ENCODE assay signal across 13 cellular contexts in genomic region chr13:20923272-20923671, GRCh38.
"Had no signal": no experiment of that assay in that cellular context is flagged by ENCODE, and none has a peak within 500 bp of the region (broad histone marks: within the 10 kb centered on the region; RNA-seq: fewer than 3 reads in every experiment).

No MANE protein-coding gene starts in this region.

- ATAC-seq: activated CD8-positive, alpha-beta T cell treated with anti-CD3 and anti-CD28 coated beads, Interleukin-2, amount 10 ng/mL, durations not matched to agents 7 days and 5 days; left colon; stimulated activated memory B cell treated with anti-CD40 and anti-IgM and Interleukin-4, amounts not matched to agents 10 μg/mL and 1 μg/mL and 100 μg/mL, for 72 hours had no signal

- H3K4me1 Mint-ChIP-seq: activated CD4-positive, alpha-beta T cell treated with anti-CD3 and anti-CD28 coated beads, Interleukin-2, amount 10 ng/mL, durations not matched to agents 24 days and 14 days; memory B cell; stimulated activated memory B cell treated with anti-CD40 and anti-IgM and Interleukin-4, amounts not matched to agents 10 μg/mL and 1 μg/mL and 100 μg/mL, for 72 hours had no signal

- H3K27ac Mint-ChIP-seq: activated CD4-positive, alpha-beta T cell treated with anti-CD3 and anti-CD28 coated beads, Interleukin-2, amount 10 ng/mL, durations not matched to agents 24 days and 14 days; activated CD8-positive, alpha-beta T cell treated with anti-CD3 and anti-CD28 coated beads, Interleukin-2, amount 10 ng/mL, durations not matched to agents 7 days and 5 days; activated naive CD4-positive, alpha-beta T cell treated with anti-CD3 and anti-CD28 coated beads for 36 hours; activated T-helper 1 cell treated with anti-CD3 and anti-CD28 coated beads, Interleukin-12 subunit alpha, Interleukin-12 subunit beta, Interleukin-2, Interleukin-4 antibody, amounts not matched to agents 30 ng/mL and 10 ng/mL and 1 ng/mL, durations not matched to agents 14 hours and 24 hours and 36 hours; memory B cell; stimulated activated memory B cell treated with anti-CD40 and anti-IgM and Interleukin-4, amounts not matched to agents 10 μg/mL and 1 μg/mL and 100 μg/mL, for 72 hours had no signal

- H3K4me3 ChIP-seq: ascending aorta, breast epithelium, ovary had no signal

- H3K4me1 ChIP-seq: ascending aorta, breast epithelium had no signal

- H3K4me3 Mint-ChIP-seq: activated CD4-positive, alpha-beta T cell treated with anti-CD3 and anti-CD28 coated beads, Interleukin-2, amount 10 ng/mL, durations not matched to agents 24 days and 14 days; activated CD8-positive, alpha-beta T cell treated with anti-CD3 and anti-CD28 coated beads, Interleukin-2, amount 10 ng/mL, durations not matched to agents 7 days and 5 days; activated naive CD4-positive, alpha-beta T cell treated with anti-CD3 and anti-CD28 coated beads for 36 hours; activated T-helper 1 cell treated with anti-CD3 and anti-CD28 coated beads, Interleukin-12 subunit alpha, Interleukin-12 subunit beta, Interleukin-2, Interleukin-4 antibody, amounts not matched to agents 30 ng/mL and 10 ng/mL and 1 ng/mL, durations not matched to agents 14 hours and 24 hours and 36 hours; memory B cell; stimulated activated memory B cell treated with anti-CD40 and anti-IgM and Interleukin-4, amounts not matched to agents 10 μg/mL and 1 μg/mL and 100 μg/mL, for 72 hours had no signal

- DNase-seq: activated CD4-positive, alpha-beta T cell treated with anti-CD3 and anti-CD28 coated beads, Interleukin-2, amount 10 ng/mL, durations not matched to agents 24 days and 14 days; activated CD4-positive, CD25-positive, alpha-beta regulatory T cell; activated CD8-positive, alpha-beta T cell treated with anti-CD3 and anti-CD28 coated beads, Interleukin-2, amount 10 ng/mL, durations not matched to agents 7 days and 5 days; activated naive CD4-positive, alpha-beta T cell treated with anti-CD3 and anti-CD28 coated beads for 36 hours; left colon; ovary; stimulated activated CD4-positive, alpha-beta T cell treated with anti-CD3 and anti-CD28 coated beads, Interleukin-2, amount 100 ng/mL, for 48 hours; SW 1271 had no signal

- H3K36me3 Mint-ChIP-seq: memory B cell; stimulated activated memory B cell treated with anti-CD40 and anti-IgM and Interleukin-4, amounts not matched to agents 10 μg/mL and 1 μg/mL and 100 μg/mL, for 72 hours had no signal

- H3K27ac ChIP-seq: ascending aorta, breast epithelium, ovary had no signal

- H3K27me3 Mint-ChIP-seq: stimulated activated memory B cell treated with anti-CD40 and anti-IgM and Interleukin-4, amounts not matched to agents 10 μg/mL and 1 μg/mL and 100 μg/mL, for 72 hours had no signal

- H3K36me3 ChIP-seq: ascending aorta, breast epithelium, ovary had no signal

- H3K27me3 ChIP-seq: ascending aorta, breast epithelium, ovary had no signal

- H3K9me3 ChIP-seq: ascending aorta, breast epithelium, ovary had no signal

- H3K9me3 Mint-ChIP-seq: activated CD4-positive, alpha-beta T cell treated with anti-CD3 and anti-CD28 coated beads, Interleukin-2, amount 10 ng/mL, durations not matched to agents 24 days and 14 days; activated naive CD4-positive, alpha-beta T cell treated with anti-CD3 and anti-CD28 coated beads for 36 hours; activated T-helper 1 cell treated with anti-CD3 and anti-CD28 coated beads, Interleukin-12 subunit alpha, Interleukin-12 subunit beta, Interleukin-2, Interleukin-4 antibody, amounts not matched to agents 30 ng/mL and 10 ng/mL and 1 ng/mL, durations not matched to agents 14 hours and 24 hours and 36 hours; memory B cell; stimulated activated memory B cell treated with anti-CD40 and anti-IgM and Interleukin-4, amounts not matched to agents 10 μg/mL and 1 μg/mL and 100 μg/mL, for 72 hours had no signal
